ENCODE assay signal across 7 cellular contexts in the genomic region with DNA sequence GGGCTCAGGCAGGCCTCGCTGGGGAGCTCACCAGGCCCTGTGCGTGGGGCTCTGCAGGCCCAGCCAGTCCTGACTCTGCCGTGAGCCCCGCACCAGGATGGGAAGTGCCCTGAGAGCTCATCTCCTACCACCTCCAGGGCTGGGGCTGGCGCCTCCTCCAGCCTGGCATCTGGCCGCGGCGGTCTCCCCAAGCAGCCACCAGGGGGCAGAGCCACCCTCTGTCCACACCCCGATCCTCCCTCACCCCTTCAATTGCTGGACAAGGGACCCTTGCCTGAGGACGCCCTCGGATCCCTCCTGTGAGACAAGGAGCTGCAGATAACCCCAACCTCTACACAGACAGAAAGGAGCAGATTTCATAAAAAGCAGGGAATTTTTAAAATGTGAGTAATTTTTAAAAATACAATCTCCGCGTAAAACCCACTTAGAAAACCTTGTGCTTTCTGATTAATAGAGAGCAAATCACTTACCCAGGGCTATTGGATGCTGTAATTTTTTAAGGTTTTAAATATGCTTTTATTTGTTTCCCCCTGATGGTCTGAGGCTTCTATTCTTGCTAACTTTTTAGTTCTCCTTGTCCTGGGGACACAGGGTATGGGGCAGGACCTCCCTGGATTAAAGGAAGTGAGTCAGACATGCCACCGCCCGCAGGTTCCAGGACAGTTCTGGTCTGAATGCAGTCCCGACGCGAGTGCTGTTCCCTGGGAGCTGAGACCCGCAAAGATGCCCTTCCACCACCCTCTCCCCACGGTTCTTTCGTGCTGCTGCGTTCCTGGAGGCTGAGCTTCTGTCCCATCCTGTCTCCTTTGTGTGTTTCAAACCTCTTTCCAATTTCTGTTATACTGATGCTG. TPM values are rescaled to one million over a fixed set of nuclear protein-coding genes. Genes with fewer than 3 reads are reported as not detected.
DNase-seq lines count a peak whose midpoint lies in the region; ATAC-seq and TF ChIP-seq lines count a peak whose summit lies in the region.

No MANE protein-coding gene starts in this region.

- peaks cover 7% of the 10 kb centered on the region for H3K4me1 ChIP-seq in left ventricle myocardium inferior

- no peaks in the 10 kb centered on the region for H3K9me3 ChIP-seq in left ventricle myocardium inferior (replicated peaks)

- H3K27me3 ChIP-seq in left ventricle myocardium inferior (ENCODE audit: low read depth), result peaks cover 72% of the 10 kb centered on the region

- intact Hi-C loops in left ventricle myocardium inferior (cut with micrococcal nuclease) (no loop called here), sciatic nerve (cut with DNase I) (no loop called here)

- no peak overlapping the region for H3K27ac ChIP-seq in left ventricle myocardium inferior (replicated peaks)

- peak; percentile 77 for DNase-seq in HT-29 (ENCODE audit: low spot score)
- DNase-seq in SHP77 treated with DMSO at 0.1 percent for 48 hours (lab: John Stamatoyannopoulos, UW), result peak; percentile 7
- peak; percentile 11 to 47 (median 18) for DNase-seq in activated naive CD4-positive, alpha-beta T cell (lab: John Stamatoyannopoulos, UW)
- DNase-seq in left ventricle myocardium inferior, result peak; percentile 53
- no peak for DNase-seq in sciatic nerve (ENCODE audit: low spot score)
- DNase-seq in T1000 (lab: John Stamatoyannopoulos, UW), result no peak

- no peak overlapping the region for H3K4me3 ChIP-seq in left ventricle myocardium inferior

- peak; percentile 87 for TF ChIP-seq CTCF in GM12873 (IDR thresholded peaks at IDR 0.05; ENCODE audit: insufficient read depth, low read depth, low read length, missing control alignments)
- peak; percentile 87 for TF ChIP-seq CTCF in left ventricle myocardium inferior (IDR thresholded peaks at IDR 0.05; ENCODE audit: borderline replicate concordance)

- peak; percentile 67 for ATAC-seq in sciatic nerve

- H3K36me3 ChIP-seq in left ventricle myocardium inferior, result no peaks in the 10 kb centered on the region

RNA-seq across cellular contexts. Expression of a gene that starts 52.3 kb away (rescaled TPM):
- 2.4 and 8.6 TPM in 2 replicates for total RNA-seq in HT-29 (2014; rRNA removed; shearing (Covaris generic))
- total RNA-seq in left ventricle myocardium inferior (0.60 TPM), sciatic nerve (1.5 TPM)

Comparison
In these comparisons a context has a peak if more than half of its experiments do, and no peak if none do; other contexts are left out.
1. DNase-seq: peak in HT-29 (single experiment), SHP77 treated with DMSO at 0.1 percent for 48 hours (single experiment), activated naive CD4-positive, alpha-beta T cell (4 of 4) and left ventricle myocardium inferior (single experiment); none in sciatic nerve (single experiment) and T1000 (single experiment).